ENCODE assay signal across 12 cellular contexts in genomic region chr7:50666124-50666496, GRCh38.
"Had no signal": no experiment of that assay in that cellular context is flagged by ENCODE, and none has a peak within 500 bp of the region (broad histone marks: within the 10 kb centered on the region; RNA-seq: fewer than 3 reads in every experiment).

No MANE protein-coding gene starts in this region.

- H3K4me3 Mint-ChIP-seq: stimulated activated naive CD8-positive, alpha-beta T cell treated with anti-CD3 and anti-CD28 coated beads, Interleukin-15, Interleukin-2, amounts not matched to agents 100 ng/mL and 50 ng/mL, for 24 hours had no signal

- H3K9me3 ChIP-seq: gastroesophageal sphincter, pancreas, suprapubic skin had no signal

- DNase-seq: activated CD4-positive, alpha-beta T cell treated with anti-CD3 and anti-CD28 coated beads, Interleukin-2, amount 50 U/mL, for 1 hour; activated naive CD4-positive, alpha-beta T cell treated with anti-CD3 and anti-CD28 coated beads, Interleukin-2, amount 50 U/mL, for 16 hours; activated T-cell treated with anti-CD3 and anti-CD28 coated beads, Interleukin-2, amount 50 U/mL, for 1 hour; erythroblast; mammary epithelial cell; pancreas; retina had no signal

- H3K27me3 Mint-ChIP-seq: stimulated activated naive CD8-positive, alpha-beta T cell treated with anti-CD3 and anti-CD28 coated beads, Interleukin-15, Interleukin-2, amounts not matched to agents 100 ng/mL and 50 ng/mL, for 24 hours had no signal

- H3K27me3 ChIP-seq: cardiac muscle cell, gastroesophageal sphincter, pancreas, suprapubic skin had no signal

- H3K36me3 ChIP-seq: cardiac muscle cell, suprapubic skin had no signal

- H3K27ac Mint-ChIP-seq: activated T-helper 2 cell treated with anti-CD3 and anti-CD28 coated beads, Interferon-gamma antibody, Interleukin-2, Interleukin-4, amounts not matched to agents 10 μg/mL and 5 μg/mL and 100 μg/mL, durations not matched to agents 14 hours and 24 hours and 36 hours; stimulated activated naive CD8-positive, alpha-beta T cell treated with anti-CD3 and anti-CD28 coated beads, Interleukin-15, Interleukin-2, amounts not matched to agents 100 ng/mL and 50 ng/mL, for 24 hours had no signal

- ATAC-seq: gastroesophageal sphincter, pancreas had no signal

- H3K27ac ChIP-seq: cardiac muscle cell, suprapubic skin had no signal

- H3K9me3 Mint-ChIP-seq: activated T-helper 2 cell treated with anti-CD3 and anti-CD28 coated beads, Interferon-gamma antibody, Interleukin-2, Interleukin-4, amounts not matched to agents 10 μg/mL and 5 μg/mL and 100 μg/mL, durations not matched to agents 14 hours and 24 hours and 36 hours; stimulated activated naive CD8-positive, alpha-beta T cell treated with anti-CD3 and anti-CD28 coated beads, Interleukin-15, Interleukin-2, amounts not matched to agents 100 ng/mL and 50 ng/mL, for 24 hours had no signal

- FAIRE-seq: pancreas had no signal

- H3K4me3 ChIP-seq: cardiac muscle cell, gastroesophageal sphincter, pancreas, suprapubic skin had no signal
